In the genomic region with DNA sequence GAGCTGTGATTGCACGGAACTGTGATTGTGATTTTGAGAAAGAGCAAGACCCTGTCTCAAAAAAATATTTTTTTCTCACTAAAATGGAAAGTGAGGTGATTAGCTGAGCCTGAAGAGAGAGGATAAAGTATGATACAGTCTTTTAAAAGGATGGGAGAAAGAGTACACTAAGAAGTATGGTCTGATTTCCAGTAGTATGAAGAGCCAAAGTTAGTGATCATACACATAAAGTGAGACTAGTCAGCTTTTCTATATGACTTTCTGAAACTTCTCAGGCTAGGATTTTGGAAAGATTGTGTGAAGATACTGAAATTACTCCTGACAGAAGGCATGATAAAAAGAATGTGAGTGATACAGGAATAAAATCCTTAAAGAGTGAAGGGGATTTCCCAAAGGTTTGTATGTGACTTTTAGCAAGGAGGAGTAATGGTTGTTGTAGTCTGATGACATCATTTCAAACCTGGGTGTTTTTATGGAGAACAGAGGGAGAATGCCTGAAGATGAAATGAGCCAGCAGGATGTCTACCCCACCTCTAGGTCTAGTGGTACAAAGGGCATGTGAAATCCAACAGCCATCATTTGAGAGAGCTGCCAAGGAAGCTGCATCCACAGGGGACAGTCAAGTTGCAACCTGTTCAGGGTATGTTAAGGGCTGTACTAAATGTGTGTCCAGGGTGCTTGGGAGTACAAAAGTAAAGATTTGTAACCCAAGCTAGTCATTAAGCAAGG, we compare ENCODE assay signal across 1 cellular context.
TF ChIP-seq lines count a peak whose summit lies in the region.

No MANE protein-coding gene starts in this region.

TF ChIP-seq in SK-N-SH treated with all-trans-retinoic acid at 6 μM for 48 hours, 23 proteins besides CTCF, POLR2A, EP300 and RAD21 (continued from another document):
- TF ChIP-seq ARNTL (CRISPR knock-in tag; IDR thresholded peaks at IDR 0.05; ENCODE audit: borderline replicate concordance, low read depth): no peak
- no peak for TF ChIP-seq TOX (CRISPR knock-in tag; IDR thresholded peaks at IDR 0.05; ENCODE audit: borderline replicate concordance)
- no peak for TF ChIP-seq TCF4 (CRISPR knock-in tag; IDR thresholded peaks at IDR 0.05; ENCODE audit: borderline replicate concordance)
